21 cellular contexts compared by ENCODE assay signal in the genomic region with DNA sequence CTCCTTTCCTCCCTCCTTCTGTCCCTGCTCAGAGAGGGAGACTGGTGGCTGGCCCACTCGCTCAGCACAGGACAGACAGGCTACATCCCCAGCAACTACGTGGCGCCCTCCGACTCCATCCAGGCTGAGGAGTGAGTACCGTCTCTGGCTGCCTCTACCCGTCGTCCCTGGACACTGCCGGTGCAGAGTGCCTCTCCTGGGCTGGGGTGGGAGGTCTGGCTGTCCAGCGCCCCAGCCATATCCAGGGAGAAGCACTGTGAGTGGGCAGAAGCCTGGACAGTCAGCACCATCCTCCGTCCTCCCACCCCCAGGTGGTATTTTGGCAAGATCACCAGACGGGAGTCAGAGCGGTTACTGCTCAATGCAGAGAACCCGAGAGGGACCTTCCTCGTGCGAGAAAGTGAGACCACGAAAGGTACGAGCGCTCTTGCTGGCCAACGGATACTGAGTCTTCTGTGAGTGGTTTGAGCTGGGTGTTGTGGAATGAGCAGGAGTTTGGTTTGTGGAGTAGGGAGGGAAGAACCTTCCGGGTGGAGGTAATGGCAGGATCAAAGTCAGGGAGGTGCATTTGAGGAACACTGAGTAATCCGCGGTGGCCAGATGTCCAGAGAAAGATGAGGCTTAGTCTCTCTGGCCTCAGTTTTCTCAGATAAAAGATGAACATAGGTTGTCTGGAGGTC. TPM values are rescaled to one million over a fixed set of nuclear protein-coding genes. Genes with fewer than 3 reads are reported as not detected.
DNase-seq lines count a peak whose midpoint lies in the region; ATAC-seq, FAIRE-seq and TF ChIP-seq lines count a peak whose summit lies in the region.
"Had no signal": no experiment of that assay in that cellular context is flagged by ENCODE, and none has a peak within 500 bp of the region (broad histone marks: within the 10 kb centered on the region; RNA-seq: fewer than 3 reads in every experiment).

No MANE protein-coding gene starts in this region.

- no peak overlapping the region for H2BK5ac ChIP-seq in mesenchymal stem cell (ENCODE audit: low read depth, low read length, poor library complexity, severe bottlenecking)

- H2BK12ac ChIP-seq in mesenchymal stem cell (ENCODE audit: low read length in 2 of 2): no peak overlapping the region

- H4K8ac ChIP-seq in mesenchymal stem cell (ENCODE audit: low read length): no peak overlapping the region

- TF ChIP-seq EP300 in K562 (IDR thresholded peaks at IDR 0.05; ENCODE audit: low read length): no peak

- H3K27me3 Mint-ChIP-seq in MCF 10A (ENCODE audit: insufficient read depth, unreplicated experiment): no peaks in the 10 kb centered on the region
- no peaks in the 10 kb centered on the region for H3K27me3 Mint-ChIP-seq in type B pancreatic cell
- peaks cover 0 to 2% (median 0%) of the 10 kb centered on the region in 3 donors for H3K27me3 Mint-ChIP-seq in immature natural killer cell (ENCODE audit: low read depth in 3 of 3)
- H3K27me3 Mint-ChIP-seq: activated CD4-positive, alpha-beta T cell treated with anti-CD3 and anti-CD28 coated beads for 36 hours; activated naive CD8-positive, alpha-beta T cell treated with anti-CD3 and anti-CD28 coated beads, Interleukin-2, amount 10 ng/mL, durations not matched to agents 7 days and 5 days; stimulated activated naive CD8-positive, alpha-beta T cell treated with anti-CD3 and anti-CD28 coated beads, Interleukin-15, Interleukin-2, amounts not matched to agents 100 ng/mL and 50 ng/mL, for 24 hours had no signal

- H3K4me2 ChIP-seq in K562 (ENCODE audit: insufficient read depth, low read length): no peak overlapping the region
- H3K4me2 ChIP-seq in mesenchymal stem cell (ENCODE audit: low read length, poor library complexity, severe bottlenecking): no peak overlapping the region

- H2AFZ ChIP-seq in K562 (ENCODE audit: low read depth, low read length): no peak overlapping the region
- H2AFZ ChIP-seq in mesenchymal stem cell (ENCODE audit: low read depth, low read length): no peak overlapping the region

- no peak overlapping the region for H2BK120ac ChIP-seq in mesenchymal stem cell (ENCODE audit: low read depth, low read length)

- DNase-seq in MCF 10A (ENCODE audit: unreplicated experiment) (no peak), breast epithelium (ENCODE audit: low spot score in 2 of 2) (no peak), K562 (ENCODE audit: extremely low read depth in 1 of 4, low spot score in 3 of 4) (no peak), mesenchymal stem cell (no peak), type B pancreatic cell (ENCODE audit: extremely low spot score, unreplicated experiment) (no peak), immature natural killer cell (no peak), NCI-H146 treated with DMSO at 0.1 percent for 48 hours (lab: John Stamatoyannopoulos, UW; ENCODE audit: unreplicated experiment) (no peak)
- DNase-seq: activated CD4-positive, alpha-beta T cell treated with anti-CD3 and anti-CD28 coated beads for 36 hours; activated naive CD8-positive, alpha-beta T cell treated with anti-CD3 and anti-CD28 coated beads, Interleukin-2, amount 10 ng/mL, durations not matched to agents 7 days and 5 days; activated T-cell treated with anti-CD3 and anti-CD28 coated beads for 4 hours; effector memory CD4-positive, alpha-beta T cell; GOT3; Karpas-422; left ventricle myocardium inferior; NCI-H1694 treated with DMSO at 0.1 percent for 48 hours; NCI-H446 treated with DMSO at 0.1 percent for 48 hours; stimulated activated CD4-positive, alpha-beta T cell treated with anti-CD3 and anti-CD28 coated beads, Interleukin-15, amount 100 ng/mL, for 24 hours; T-helper 9 cell had no signal

- in situ Hi-C loops in K562 (cut with MboI): no loop called here

- H3K4me1 ChIP-seq in breast epithelium (no peaks in the 10 kb centered on the region), K562 (replicated peaks in 1 of 2; ENCODE audit: control insufficient read depth in 2 of 2, insufficient read depth in 2 of 2, low read length in 2 of 2) (peaks cover 13 to 67% of the 10 kb centered on the region in 2 experiments; a peak in 3 of 5 replicates), mesenchymal stem cell (ENCODE audit: control insufficient read depth, insufficient read depth, low read depth, low read length) (peaks cover 36% of the 10 kb centered on the region)

- H3K36me3 Mint-ChIP-seq in MCF 10A (ENCODE audit: insufficient read depth, unreplicated experiment): peaks cover 18% of the 10 kb centered on the region
- H3K36me3 Mint-ChIP-seq in type B pancreatic cell: no peaks in the 10 kb centered on the region
- no peaks in the 10 kb centered on the region for H3K36me3 Mint-ChIP-seq in immature natural killer cell
- H3K36me3 Mint-ChIP-seq: activated naive CD8-positive, alpha-beta T cell treated with anti-CD3 and anti-CD28 coated beads, Interleukin-2, amount 10 ng/mL, durations not matched to agents 7 days and 5 days had no signal

- WGBS in K562 (ENCODE audit: insufficient coverage, low coverage, missing lambda C conversion rate): 54% methylated on average over 20 of the region's 22 CpGs
- 89% methylated on average over 22 of the region's 22 CpGs for WGBS in mesenchymal stem cell

- POLR2A ChIA-PET in MCF 10A (lab: Yijun Ruan, JAX): interaction anchor here (0.7 kb wide), 1 partner anchor 179 kb away, joined by 4 read pairs; no protein-coding TSS in a partner anchor
- POLR2A ChIA-PET in K562 (lab: Yijun Ruan, JAX): interaction anchor here (0.7 kb wide), 1 partner anchor 68 kb away, joined by 5 read pairs; no protein-coding TSS in a partner anchor

- no peak for TF ChIP-seq RAD21 in K562 (CRISPR knock-in tag; conservative IDR thresholded peaks at IDR 0.05 in 1 of 2, IDR thresholded peaks at IDR 0.05 in 1 of 2)

- no peak overlapping the region for H3K4me3 Mint-ChIP-seq in MCF 10A (ENCODE audit: unreplicated experiment)
- peak overlapping the region; percentile 74 for H3K4me3 Mint-ChIP-seq in type B pancreatic cell
- no peak overlapping the region for H3K4me3 Mint-ChIP-seq in immature natural killer cell
- H3K4me3 Mint-ChIP-seq: activated CD4-positive, alpha-beta T cell treated with anti-CD3 and anti-CD28 coated beads for 36 hours; activated naive CD8-positive, alpha-beta T cell treated with anti-CD3 and anti-CD28 coated beads, Interleukin-2, amount 10 ng/mL, durations not matched to agents 7 days and 5 days; stimulated activated naive CD8-positive, alpha-beta T cell treated with anti-CD3 and anti-CD28 coated beads, Interleukin-15, Interleukin-2, amounts not matched to agents 100 ng/mL and 50 ng/mL, for 24 hours had no signal

- FAIRE-seq in K562 (lab: Jason Lieb, UNC): peak; percentile 70

- H3K9ac ChIP-seq in K562 (ENCODE audit: insufficient read depth in 1 of 2, low read depth in 2 of 2, low read length in 2 of 2) (peak overlapping the region in 1 of 2 experiments; percentile 86; a peak in 2 of 4 replicates), mesenchymal stem cell (ENCODE audit: low read length) (no peak overlapping the region)

- H2AK5ac ChIP-seq in mesenchymal stem cell (ENCODE audit: low read length, severe bottlenecking): no peak overlapping the region

- H3K27ac ChIP-seq in breast epithelium: peak overlapping the region in 1 of 2 donors; percentile 19
- no peak overlapping the region for H3K27ac ChIP-seq in K562 (ENCODE audit: extremely low read depth, low read depth, low read length)
- no peak overlapping the region for H3K27ac ChIP-seq in mesenchymal stem cell (ENCODE audit: low read length, poor library complexity, severe bottlenecking)
- H3K27ac ChIP-seq: left ventricle myocardium inferior, SJCRH30 had no signal

- no peaks in the 10 kb centered on the region for H3K9me3 Mint-ChIP-seq in MCF 10A (ENCODE audit: unreplicated experiment)
- no peaks in the 10 kb centered on the region for H3K9me3 Mint-ChIP-seq in type B pancreatic cell
- H3K9me3 Mint-ChIP-seq in immature natural killer cell: no peaks in the 10 kb centered on the region
- H3K9me3 Mint-ChIP-seq: activated naive CD8-positive, alpha-beta T cell treated with anti-CD3 and anti-CD28 coated beads, Interleukin-2, amount 10 ng/mL, durations not matched to agents 7 days and 5 days; stimulated activated naive CD8-positive, alpha-beta T cell treated with anti-CD3 and anti-CD28 coated beads, Interleukin-15, Interleukin-2, amounts not matched to agents 100 ng/mL and 50 ng/mL, for 24 hours had no signal

- H3K4me3 ChIP-seq in breast epithelium: no peak overlapping the region
- H3K4me3 ChIP-seq in K562: no peak overlapping the region
- no peak overlapping the region for H3K4me3 ChIP-seq in mesenchymal stem cell (ENCODE audit: insufficient read depth in 1 of 2, low read depth in 1 of 2, low read length in 2 of 2)
- H3K4me3 ChIP-seq: left ventricle myocardium inferior, SJCRH30 had no signal

- H2BK15ac ChIP-seq in mesenchymal stem cell (ENCODE audit: low read depth, poor library complexity, severe bottlenecking): no peak overlapping the region

- no peaks in the 10 kb centered on the region for H3K79me2 ChIP-seq in K562 (ENCODE audit: control insufficient read depth, insufficient read depth, low read length)

- BruUV-seq in MCF 10A (replicated peaks; lab: Mats Ljungman, UMichigan) (no TSS peak), K562 (replicated peaks; lab: Mats Ljungman, UMichigan) (no TSS peak)

- H3K36me3 ChIP-seq in breast epithelium (no peaks in the 10 kb centered on the region), K562 (ENCODE audit: control insufficient read depth, insufficient read depth, low read length) (no peaks in the 10 kb centered on the region), mesenchymal stem cell (ENCODE audit: control insufficient read depth in 1 of 2, insufficient read depth in 2 of 2, low read depth in 1 of 2, low read length in 2 of 2) (peaks cover 53 to 89% of the 10 kb centered on the region in 2 experiments)
- H3K36me3 ChIP-seq: SJCRH30 had no signal

- TF ChIP-seq POLR2A in breast epithelium (IDR thresholded peaks at IDR 0.05) (no peak), K562 (conservative IDR thresholded peaks at IDR 0.05) (no peak)

- H4K20me1 ChIP-seq in K562 (replicated peaks; ENCODE audit: control insufficient read depth, insufficient read depth, low read length): 0 out of 2 replicates have a peak, but pooled peaks cover 3% of the 10 kb centered on the region

- peak overlapping the region in 1 of 2 experiments; percentile 28 for H3K4ac ChIP-seq in mesenchymal stem cell (ENCODE audit: low read depth in 1 of 2, low read length in 2 of 2)

- H3K79me1 ChIP-seq in mesenchymal stem cell (replicated peaks; ENCODE audit: low read length, poor library complexity, severe bottlenecking): peaks cover 17% of the 10 kb centered on the region

- H3K14ac ChIP-seq in mesenchymal stem cell (ENCODE audit: low read length in 2 of 2): no peak overlapping the region

- peak overlapping the region; percentile 66 for H4K91ac ChIP-seq in mesenchymal stem cell (ENCODE audit: low read length)

- H3K27ac Mint-ChIP-seq in MCF 10A (ENCODE audit: low read depth, unreplicated experiment) (peak overlapping the region; percentile 71), type B pancreatic cell (peak overlapping the region; percentile 81), immature natural killer cell (no peak overlapping the region)
- H3K27ac Mint-ChIP-seq: activated CD4-positive, alpha-beta T cell treated with anti-CD3 and anti-CD28 coated beads for 36 hours; activated naive CD8-positive, alpha-beta T cell treated with anti-CD3 and anti-CD28 coated beads, Interleukin-2, amount 10 ng/mL, durations not matched to agents 7 days and 5 days; stimulated activated naive CD8-positive, alpha-beta T cell treated with anti-CD3 and anti-CD28 coated beads, Interleukin-15, Interleukin-2, amounts not matched to agents 100 ng/mL and 50 ng/mL, for 24 hours had no signal

- H3K9me3 ChIP-seq in breast epithelium (no peaks in the 10 kb centered on the region), K562 (replicated peaks; ENCODE audit: control insufficient read depth, insufficient read depth, low read depth, low read length) (no peaks in the 10 kb centered on the region), mesenchymal stem cell (ENCODE audit: control insufficient read depth, low read length) (no peaks in the 10 kb centered on the region)
- H3K9me3 ChIP-seq: left ventricle myocardium inferior, SJCRH30 had no signal

- no peak for ATAC-seq in K562
- ATAC-seq in GM21786 (IDR thresholded peaks at IDR 0.05; ENCODE audit: unreplicated experiment): no peak
- ATAC-seq: activated CD4-positive, alpha-beta T cell treated with anti-CD3 and anti-CD28 coated beads for 36 hours had no signal

- no peaks in the 10 kb centered on the region for H3K9me1 ChIP-seq in K562 (ENCODE audit: control insufficient read depth, insufficient read depth, low read length)

- intact Hi-C loops in MCF 10A (cut with micrococcal nuclease) (loop anchor here (5.0 kb wide), 1 partner anchor 133 kb away; a partner anchor contains a TSS), breast epithelium (cut with DNase I; ENCODE audit: low total_unique reads) (no loop called here), K562 (cut with micrococcal nuclease) (loop anchor here (5.0 kb wide), 1 partner anchor 133 kb away; a partner anchor contains a TSS)

- TF ChIP-seq CTCF in MCF 10A (IDR thresholded peaks at IDR 0.05; ENCODE audit: unreplicated experiment) (no peak), breast epithelium (IDR thresholded peaks at IDR 0.05) (no peak), K562 (IDR thresholded peaks at IDR 0.05 in 2 of 3, conservative IDR thresholded peaks at IDR 0.05 in 1 of 3; ENCODE audit: insufficient read depth in 2 of 3, low read depth in 1 of 3, low read length in 3 of 3) (no peak), type B pancreatic cell (conservative IDR thresholded peaks at IDR 0.05) (no peak)

- H3K4me1 Mint-ChIP-seq in MCF 10A (ENCODE audit: insufficient read depth, unreplicated experiment) (peaks cover 19% of the 10 kb centered on the region), type B pancreatic cell (ENCODE audit: unreplicated experiment) (peaks cover 23% of the 10 kb centered on the region), immature natural killer cell (no peaks in the 10 kb centered on the region)
- H3K4me1 Mint-ChIP-seq: activated CD4-positive, alpha-beta T cell treated with anti-CD3 and anti-CD28 coated beads for 36 hours; activated naive CD8-positive, alpha-beta T cell treated with anti-CD3 and anti-CD28 coated beads, Interleukin-2, amount 10 ng/mL, durations not matched to agents 7 days and 5 days had no signal

- CTCF ChIA-PET in MCF 10A (lab: Yijun Ruan, JAX): interaction anchor here (1.6 kb wide), 1 partner anchor 140 kb away, joined by 4 read pairs; no protein-coding TSS in a partner anchor
- CTCF ChIA-PET in K562 (lab: Yijun Ruan, JAX; ENCODE audit: low intra/inter-chr PET ratio): no interaction called here

- no peak overlapping the region for H3K18ac ChIP-seq in mesenchymal stem cell (ENCODE audit: low read depth in 1 of 2, low read length in 2 of 2)

- H3K27me3 ChIP-seq in breast epithelium (no peaks in the 10 kb centered on the region), K562 (ENCODE audit: control insufficient read depth in 2 of 2, insufficient read depth in 2 of 2, low read length in 2 of 2) (no peaks in the 10 kb centered on the region), mesenchymal stem cell (ENCODE audit: control insufficient read depth in 1 of 2, insufficient read depth in 1 of 2, low read length in 2 of 2) (no peaks in the 10 kb centered on the region)
- H3K27me3 ChIP-seq: SJCRH30 had no signal

- no peak overlapping the region for H3K23ac ChIP-seq in mesenchymal stem cell (ENCODE audit: low read length in 2 of 2)

RNA-seq across cellular contexts. Expression of a gene that starts 48.1 kb away (rescaled TPM):
- total RNA-seq in MCF 10A (2022) (28.1 and 29.5 TPM in 2 replicates), breast epithelium (10 to 100 TPM; 12.8 to 25.6 (median 20.6) TPM), K562 (2014; rRNA removed) (2.0 and 4.7 TPM in 2 replicates), K562 (2014; rRNA removed; fragmentation: Illumina TruSeq; extraction: Trizol) (1.4 and 1.9 TPM in 2 replicates), K562 (2015; rRNA removed; fragmentation: Illumina TruSeq; extraction: Trizol) (2.9 and 3.1 TPM in 2 replicates), K562 (2021) (7.0 and 7.7 TPM in 2 replicates), type B pancreatic cell (ENCODE audit: low replicate concordance) (56.0 and 70.3 TPM in 2 replicates)
- total RNA-seq in K562 (2011; cell fraction: chromatin; rRNA removed; ENCODE audit: low replicate concordance): 23.1 and 61.0 TPM in 2 replicates
- total RNA-seq in K562 (2011; cell fraction: nucleolus; rRNA removed): 26.7 and 29.4 TPM in 2 replicates
- 20.5 and 28.9 TPM in 2 replicates for total RNA-seq in K562 (2011; cell fraction: nucleoplasm; rRNA removed)
- polyA plus RNA-seq in K562 (2011; rRNA removed) (8.0 and 8.5 TPM in 2 replicates), K562 (2014; fragmentation: Illumina TruSeq; extraction: Trizol) (5.4 and 8.3 TPM in 2 replicates), K562 (2014; fragmentation: Nextera tagmentation; extraction: Ambion mirVana) (under 1 TPM; 0.06 to 0.14 TPM), K562 (2014; rRNA removed) (4.8 and 5.2 TPM in 2 replicates), immature natural killer cell (1 to 10 TPM in 1 of 3 donors, under 1 TPM in 1, not detected in 1; 0.82 to 4.1 TPM)
- polyA plus RNA-seq in K562 (2011; cell fraction: cytosol; rRNA removed): 6.8 and 11.9 TPM in 2 replicates
- polyA plus RNA-seq in K562 (2011; cell fraction: nucleus; rRNA removed): 45.7 and 78.2 TPM in 2 replicates
- polyA plus RNA-seq in K562 (2012): 4.7 and 5.8 TPM in 2 replicates
- polyA minus RNA-seq in K562 (2011; rRNA and poly(A)+ RNA removed): 5.2 and 16.3 TPM in 2 replicates
- polyA minus RNA-seq in K562 (2011; cell fraction: cytosol; rRNA and poly(A)+ RNA removed): 4.0 and 10.0 TPM in 2 replicates
- polyA minus RNA-seq in K562 (2011; cell fraction: nucleus; rRNA and poly(A)+ RNA removed): 12.3 and 15.8 TPM in 2 replicates
- 9.6 TPM for polyA plus RNA-seq in mesenchymal stem cell (2013, experiment 1 of 2)
- 8.0 TPM for polyA plus RNA-seq in mesenchymal stem cell (2013, experiment 2 of 2)

Comparison
In these comparisons a context has a peak if more than half of its experiments do, and no peak if none do; other contexts are left out.
1. H3K27ac Mint-ChIP-seq: peak in MCF 10A (single experiment) and type B pancreatic cell (single experiment); none in immature natural killer cell (0 of 6).